In genomic region chr17:19062009-19062717, GRCh38 we compare ENCODE assay signal across 1 cellular context.
TF ChIP-seq lines count a peak whose summit lies in the region.

No MANE protein-coding gene starts in this region.

TF ChIP-seq in HEK293, 187 proteins besides CTCF, POLR2A, EP300 and RAD21 (continued from another document):
- TF ChIP-seq ZBTB11 (tag by site-specific recombination; conservative IDR thresholded peaks at IDR 0.05; ENCODE audit: low read depth) (0 out of 2 replicates have a peak, but pooled peaks have one; percentile 20), KLF10 (tag by site-specific recombination; IDR thresholded peaks at IDR 0.05) (0 out of 2 replicates have a peak, but pooled peaks have one; percentile 32), IKZF3 (tag by site-specific recombination; IDR thresholded peaks at IDR 0.05) (peak; percentile 69), ZXDB (tag by site-specific recombination; IDR thresholded peaks at IDR 0.05) (0 out of 2 replicates have a peak, but pooled peaks have one; percentile 18)
TF ChIP-seq in HEK293: peak in this region for 16; not testable (repeated sequence) for 171.
